In the genomic region with DNA sequence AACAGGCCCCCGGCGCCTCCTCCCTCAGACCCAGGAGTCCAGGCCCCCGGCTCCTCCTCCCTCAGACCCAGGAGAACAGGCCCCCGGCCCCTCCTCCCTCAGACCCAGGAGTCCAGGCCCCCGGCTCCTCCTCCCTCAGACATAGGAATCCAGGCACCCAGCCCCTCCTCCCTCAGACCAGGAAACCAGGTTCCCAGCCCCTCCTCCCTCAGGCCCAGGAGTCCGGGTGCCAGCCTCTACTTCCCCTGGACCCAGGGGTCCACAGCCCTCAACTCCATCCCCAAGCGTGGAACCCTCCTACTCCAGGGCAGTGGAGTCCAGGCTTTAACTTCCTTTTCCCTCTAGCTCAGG, we compare ENCODE assay signal across 1 cellular context.
TF ChIP-seq lines count a peak whose summit lies in the region.

No MANE protein-coding gene starts in this region.

TF ChIP-seq in HCT116, 20 proteins besides CTCF, POLR2A, EP300 and RAD21 (continued from another document):
- TF ChIP-seq, protein P1, sequence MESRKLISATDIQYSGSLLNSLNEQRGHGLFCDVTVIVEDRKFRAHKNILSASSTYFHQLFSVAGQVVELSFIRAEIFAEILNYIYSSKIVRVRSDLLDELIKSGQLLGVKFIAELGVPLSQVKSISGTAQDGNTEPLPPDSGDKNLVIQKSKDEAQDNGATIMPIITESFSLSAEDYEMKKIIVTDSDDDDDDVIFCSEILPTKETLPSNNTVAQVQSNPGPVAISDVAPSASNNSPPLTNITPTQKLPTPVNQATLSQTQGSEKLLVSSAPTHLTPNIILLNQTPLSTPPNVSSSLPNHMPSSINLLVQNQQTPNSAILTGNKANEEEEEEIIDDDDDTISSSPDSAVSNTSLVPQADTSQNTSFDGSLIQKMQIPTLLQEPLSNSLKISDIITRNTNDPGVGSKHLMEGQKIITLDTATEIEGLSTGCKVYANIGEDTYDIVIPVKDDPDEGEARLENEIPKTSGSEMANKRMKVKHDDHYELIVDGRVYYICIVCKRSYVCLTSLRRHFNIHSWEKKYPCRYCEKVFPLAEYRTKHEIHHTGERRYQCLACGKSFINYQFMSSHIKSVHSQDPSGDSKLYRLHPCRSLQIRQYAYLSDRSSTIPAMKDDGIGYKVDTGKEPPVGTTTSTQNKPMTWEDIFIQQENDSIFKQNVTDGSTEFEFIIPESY (IDR thresholded peaks at IDR 0.05; ENCODE audit: extremely low read depth, insufficient replicate concordance, low read length): no peak
- TF ChIP-seq SP1 (IDR thresholded peaks at IDR 0.05; ENCODE audit: low read depth): no peak
- no peak for TF ChIP-seq POLR2AphosphoS5 (IDR thresholded peaks at IDR 0.05; ENCODE audit: low read depth, low read length)
- TF ChIP-seq EZH2 (IDR thresholded peaks at IDR 0.05): no peak
- TF ChIP-seq, protein P2, sequence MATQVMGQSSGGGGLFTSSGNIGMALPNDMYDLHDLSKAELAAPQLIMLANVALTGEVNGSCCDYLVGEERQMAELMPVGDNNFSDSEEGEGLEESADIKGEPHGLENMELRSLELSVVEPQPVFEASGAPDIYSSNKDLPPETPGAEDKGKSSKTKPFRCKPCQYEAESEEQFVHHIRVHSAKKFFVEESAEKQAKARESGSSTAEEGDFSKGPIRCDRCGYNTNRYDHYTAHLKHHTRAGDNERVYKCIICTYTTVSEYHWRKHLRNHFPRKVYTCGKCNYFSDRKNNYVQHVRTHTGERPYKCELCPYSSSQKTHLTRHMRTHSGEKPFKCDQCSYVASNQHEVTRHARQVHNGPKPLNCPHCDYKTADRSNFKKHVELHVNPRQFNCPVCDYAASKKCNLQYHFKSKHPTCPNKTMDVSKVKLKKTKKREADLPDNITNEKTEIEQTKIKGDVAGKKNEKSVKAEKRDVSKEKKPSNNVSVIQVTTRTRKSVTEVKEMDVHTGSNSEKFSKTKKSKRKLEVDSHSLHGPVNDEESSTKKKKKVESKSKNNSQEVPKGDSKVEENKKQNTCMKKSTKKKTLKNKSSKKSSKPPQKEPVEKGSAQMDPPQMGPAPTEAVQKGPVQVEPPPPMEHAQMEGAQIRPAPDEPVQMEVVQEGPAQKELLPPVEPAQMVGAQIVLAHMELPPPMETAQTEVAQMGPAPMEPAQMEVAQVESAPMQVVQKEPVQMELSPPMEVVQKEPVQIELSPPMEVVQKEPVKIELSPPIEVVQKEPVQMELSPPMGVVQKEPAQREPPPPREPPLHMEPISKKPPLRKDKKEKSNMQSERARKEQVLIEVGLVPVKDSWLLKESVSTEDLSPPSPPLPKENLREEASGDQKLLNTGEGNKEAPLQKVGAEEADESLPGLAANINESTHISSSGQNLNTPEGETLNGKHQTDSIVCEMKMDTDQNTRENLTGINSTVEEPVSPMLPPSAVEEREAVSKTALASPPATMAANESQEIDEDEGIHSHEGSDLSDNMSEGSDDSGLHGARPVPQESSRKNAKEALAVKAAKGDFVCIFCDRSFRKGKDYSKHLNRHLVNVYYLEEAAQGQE (IDR thresholded peaks at IDR 0.05; ENCODE audit: low read depth): no peak
- TF ChIP-seq, protein P3, sequence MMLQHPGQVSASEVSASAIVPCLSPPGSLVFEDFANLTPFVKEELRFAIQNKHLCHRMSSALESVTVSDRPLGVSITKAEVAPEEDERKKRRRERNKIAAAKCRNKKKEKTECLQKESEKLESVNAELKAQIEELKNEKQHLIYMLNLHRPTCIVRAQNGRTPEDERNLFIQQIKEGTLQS (IDR thresholded peaks at IDR 0.05): no peak
- TF ChIP-seq, protein P4, sequence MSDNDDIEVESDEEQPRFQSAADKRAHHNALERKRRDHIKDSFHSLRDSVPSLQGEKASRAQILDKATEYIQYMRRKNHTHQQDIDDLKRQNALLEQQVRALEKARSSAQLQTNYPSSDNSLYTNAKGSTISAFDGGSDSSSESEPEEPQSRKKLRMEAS (IDR thresholded peaks at IDR 0.05): no peak
